ENCODE assay signal across 8 cellular contexts in genomic region chr11:95922536-95923440, GRCh38. TPM values are rescaled to one million over a fixed set of nuclear protein-coding genes. Genes with fewer than 3 reads are reported as not detected.
A peak's percentile ranks its signal among the peaks of the same experiment; 100 is the strongest.
DNase-seq lines count a peak whose midpoint lies in the region; ATAC-seq and TF ChIP-seq lines count a peak whose summit lies in the region.

No MANE protein-coding gene starts in this region.

- H3K27me3 Mint-ChIP-seq in type B pancreatic cell = no peaks in the 10 kb centered on the region

- no peaks in the 10 kb centered on the region; the same call in 1 of the 2 replicates for H3K9me3 ChIP-seq in AG04450 (ENCODE audit: control insufficient read depth, insufficient read depth, low read length)
- no peaks in the 10 kb centered on the region for H3K9me3 ChIP-seq in HUES48 (ENCODE audit: control insufficient read depth, insufficient read depth, low read length)
- H3K9me3 ChIP-seq in right lobe of liver = no peaks in the 10 kb centered on the region

- CTCF ChIA-PET in AG04450 (lab: Charles Lee) = interaction anchor here (0.7 to 1.7 kb wide), 4 partner anchors 87 to 471 kb away, joined by 3 to 8 read pairs (median 5); no protein-coding TSS in a partner anchor

- no peak for ATAC-seq in right lobe of liver
- ATAC-seq in GM21737 (IDR thresholded peaks at IDR 0.05; ENCODE audit: unreplicated experiment) = no peak

- no peak for TF ChIP-seq POLR2A in right lobe of liver (IDR thresholded peaks at IDR 0.05)

- H3K4me1 ChIP-seq in HUES48 (ENCODE audit: control insufficient read depth, insufficient read depth, low read length) (peaks cover 22% of the 10 kb centered on the region), right lobe of liver (peaks cover 0 to 7% (median 2%) of the 10 kb centered on the region in 4 donors)

- peak overlapping the region; percentile 95 for H3K9ac ChIP-seq in HUES48 (ENCODE audit: low read depth, low read length)

- TF ChIP-seq CTCF in AG04450 (IDR thresholded peaks at IDR 0.05; ENCODE audit: low read depth, low read length) (no peak), right lobe of liver (IDR thresholded peaks at IDR 0.05) (no peak), type B pancreatic cell (conservative IDR thresholded peaks at IDR 0.05) (no peak)

- H3K27ac ChIP-seq in AG04450 (ENCODE audit: low read depth, low read length) (peak overlapping the region; percentile 97), HUES48 (ENCODE audit: low read depth, low read length) (peak overlapping the region; percentile 96), angular gyrus (ENCODE audit: low read depth, low read length) (peak overlapping the region; percentile 95), right lobe of liver (peak overlapping the region; percentile 78 to 89 (median 80))

- no peaks in the 10 kb centered on the region for H3K9me3 Mint-ChIP-seq in type B pancreatic cell

- no peaks in the 10 kb centered on the region for H3K36me3 Mint-ChIP-seq in type B pancreatic cell

- WGBS in right lobe of liver (ENCODE audit: insufficient coverage, low coverage, low lambda C conversion rate, missing lambda C conversion rate) = 35% methylated on average over 9 of the region's 9 CpGs

- POLR2A ChIA-PET in AG04450 (lab: Yijun Ruan, JAX) = no interaction called here

- intact Hi-C loops in right lobe of liver (cut with DNase I) = no loop called here

- H3K27ac Mint-ChIP-seq in type B pancreatic cell = peak overlapping the region; percentile 98

- H3K36me3 ChIP-seq in HUES48 (ENCODE audit: control insufficient read depth, insufficient read depth, low read length) (no peaks in the 10 kb centered on the region), right lobe of liver (no peaks in the 10 kb centered on the region)

- no peak for DNase-seq in AG04450 (ENCODE audit: low read depth, low spot score)
- no peak for DNase-seq in right lobe of liver
- DNase-seq in type B pancreatic cell (ENCODE audit: extremely low spot score, unreplicated experiment) = no peak
- DNase-seq in COR-L47 (lab: John Stamatoyannopoulos, UW) = no peak
- no peak for DNase-seq in DMS114 treated with DMSO at 0.1 percent for 48 hours (lab: John Stamatoyannopoulos, UW; ENCODE audit: unreplicated experiment)

- no peaks in the 10 kb centered on the region for H3K27me3 ChIP-seq in AG04450 (ENCODE audit: control insufficient read depth, insufficient read depth, low read length)
- no peaks in the 10 kb centered on the region for H3K27me3 ChIP-seq in HUES48 (ENCODE audit: control insufficient read depth, insufficient read depth, low read length)
- no peaks in the 10 kb centered on the region for H3K27me3 ChIP-seq in right lobe of liver

- H3K4me3 Mint-ChIP-seq in type B pancreatic cell = peak overlapping the region; percentile 100

- peaks cover 26% of the 10 kb centered on the region for H3K4me1 Mint-ChIP-seq in type B pancreatic cell (ENCODE audit: unreplicated experiment)

- H3K4me3 ChIP-seq in AG04450 (ENCODE audit: low read depth, low read length) (peak overlapping the region; percentile 92), HUES48 (ENCODE audit: low read depth, low read length) (peak overlapping the region; percentile 95), right lobe of liver (peak overlapping the region; percentile 91 to 93 (median 93))

RNA-seq across cellular contexts. Expression of gene MTMR2, which starts 1.1 kb away (rescaled TPM):
- polyA plus RNA-seq in AG04450 (2011; rRNA removed) = 34.8 and 43.3 TPM in 2 replicates
- 30.6 and 50.5 TPM in 2 replicates for polyA minus RNA-seq in AG04450 (2011; rRNA and poly(A)+ RNA removed)
- total RNA-seq in right lobe of liver = 1 to 10 TPM; 1.7 to 8.7 (median 3.9) TPM
- total RNA-seq in type B pancreatic cell (ENCODE audit: low replicate concordance) = 34.4 and 38.9 TPM in 2 replicates
